ENCODE assay signal across 11 cellular contexts in genomic region chr18:66872277-66872676, GRCh38.
DNase-seq lines count a peak whose midpoint lies in the region; ATAC-seq and TF ChIP-seq lines count a peak whose summit lies in the region.
"Had no signal": no experiment of that assay in that cellular context is flagged by ENCODE, and none has a peak within 500 bp of the region (broad histone marks: within the 10 kb centered on the region; RNA-seq: fewer than 3 reads in every experiment).

No MANE protein-coding gene starts in this region.

- H3K79me2 ChIP-seq in smooth muscle cell (ENCODE audit: low read depth), result no peaks in the 10 kb centered on the region

- H3F3A ChIP-seq in smooth muscle cell (ENCODE audit: low read depth), result no peaks in the 10 kb centered on the region

- H2AFZ ChIP-seq in smooth muscle cell (ENCODE audit: low read depth), result no peak overlapping the region

- H3K4me1 ChIP-seq in smooth muscle cell (ENCODE audit: low read depth), result no peaks in the 10 kb centered on the region
- H3K4me1 ChIP-seq: thyroid gland had no signal

- no peak overlapping the region for H3K27ac ChIP-seq in smooth muscle cell (ENCODE audit: low read depth)
- H3K27ac ChIP-seq: thyroid gland had no signal

- H3K4me2 ChIP-seq in smooth muscle cell, result no peak overlapping the region

- TF ChIP-seq CTCF in smooth muscle cell (IDR thresholded peaks at IDR 0.05; ENCODE audit: borderline replicate concordance, insufficient read depth, poor library complexity, severe bottlenecking), result peak; percentile 21

- no peak for ATAC-seq in HG02973 (IDR thresholded peaks at IDR 0.05; ENCODE audit: unreplicated experiment)

- H3K4me3 ChIP-seq in smooth muscle cell, result no peak overlapping the region
- H3K4me3 ChIP-seq: thyroid gland had no signal

- no peaks in the 10 kb centered on the region for H3K9me3 ChIP-seq in smooth muscle cell (replicated peaks; ENCODE audit: low read depth)
- H3K9me3 ChIP-seq: thyroid gland had no signal

- 63% methylated on average over 1 of the region's 1 CpG for WGBS in smooth muscle cell (ENCODE audit: low lambda C conversion rate)

- H3K27me3 ChIP-seq in smooth muscle cell (ENCODE audit: low read depth), result no peaks in the 10 kb centered on the region
- H3K27me3 ChIP-seq: thyroid gland had no signal

- DNase-seq in NCI-H1694 treated with DMSO at 0.1 percent for 48 hours (lab: John Stamatoyannopoulos, UW) (peak; percentile 41), NCI-H1694 (lab: John Stamatoyannopoulos, UW) (no peak), NCI-H748 (lab: John Stamatoyannopoulos, UW; ENCODE audit: unreplicated experiment) (peak; percentile 76), dermis microvascular lymphatic vessel endothelial cell (ENCODE audit: low read depth in 2 of 2) (peak; percentile 21 to 35), smooth muscle cell (lab: John Stamatoyannopoulos, UW; ENCODE audit: unreplicated experiment) (no peak), T-helper 2 cell (no peak), ecto neural progenitor cell (ENCODE audit: low spot score) (no peak)
- DNase-seq: activated CD4-positive, alpha-beta T cell treated with anti-CD3 and anti-CD28 coated beads, Interleukin-2, amount 10 ng/mL, durations not matched to agents 7 days and 5 days; cerebellar nuclear complex; thyroid gland had no signal

- no peaks in the 10 kb centered on the region for H3K36me3 ChIP-seq in smooth muscle cell (ENCODE audit: low read depth)
- H3K36me3 ChIP-seq: thyroid gland had no signal

- no peaks in the 10 kb centered on the region for H4K20me1 ChIP-seq in smooth muscle cell (ENCODE audit: low read depth)

- H3K9ac ChIP-seq in smooth muscle cell (ENCODE audit: low read depth), result no peak overlapping the region

Comparison
In these comparisons a context has a peak if more than half of its experiments do, and no peak if none do; other contexts are left out.
1. DNase-seq: peak in NCI-H1694 treated with DMSO at 0.1 percent for 48 hours (single experiment), NCI-H748 (single experiment) and dermis microvascular lymphatic vessel endothelial cell (2 of 2); none in NCI-H1694 (single experiment), smooth muscle cell (single experiment), T-helper 2 cell (0 of 5) and ecto neural progenitor cell (single experiment).